19 cellular contexts compared by ENCODE assay signal in the genomic region with DNA sequence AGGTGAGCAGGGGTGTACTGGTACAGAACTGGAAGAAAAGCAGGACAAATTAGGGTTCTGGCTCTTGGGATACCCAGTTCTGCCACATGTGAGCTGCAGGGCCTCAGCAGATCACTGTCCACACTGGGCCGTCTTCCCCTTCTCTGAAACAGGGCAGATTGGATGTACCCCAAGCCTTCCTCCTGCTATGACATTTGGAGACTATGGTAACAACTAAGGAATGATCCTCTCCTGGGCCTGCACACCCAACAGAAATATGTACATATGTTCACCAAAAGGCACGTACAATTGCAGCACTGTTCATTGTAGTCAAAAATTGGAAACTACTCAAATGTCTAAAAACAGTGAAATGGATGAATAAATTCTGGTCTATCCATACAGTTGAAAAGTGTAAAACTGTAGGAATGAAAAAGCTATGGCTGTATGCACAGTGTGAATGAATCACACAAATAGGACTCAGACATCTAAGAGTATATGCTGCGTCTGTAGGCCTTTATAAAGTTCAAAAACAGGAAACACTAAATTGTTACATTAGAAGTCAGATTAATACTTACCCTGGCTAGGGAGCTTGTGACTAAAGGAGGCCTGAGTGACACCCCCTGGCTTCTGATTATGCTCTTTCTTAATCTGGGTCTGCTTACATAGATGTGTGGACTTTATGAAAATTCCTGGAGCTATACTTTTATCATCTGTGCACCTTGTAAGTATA. TPM values are rescaled to one million over a fixed set of nuclear protein-coding genes. Genes with fewer than 3 reads are reported as not detected.
DNase-seq lines count a peak whose midpoint lies in the region; ATAC-seq, FAIRE-seq and TF ChIP-seq lines count a peak whose summit lies in the region.
"Had no signal": no experiment of that assay in that cellular context is flagged by ENCODE, and none has a peak within 500 bp of the region (broad histone marks: within the 10 kb centered on the region; RNA-seq: fewer than 3 reads in every experiment).

No MANE protein-coding gene starts in this region.

- peaks cover 55% of the 10 kb centered on the region for H3K4me1 Mint-ChIP-seq in activated naive CD8-positive, alpha-beta T cell (ENCODE audit: low read depth)
- peaks cover 50% of the 10 kb centered on the region for H3K4me1 Mint-ChIP-seq in activated naive CD8-positive, alpha-beta T cell treated with anti-CD3 and anti-CD28 coated beads, Interleukin-2, amount 50 U/mL, for 24 hours
- H3K4me1 Mint-ChIP-seq in T-cell (peaks cover 54 to 64% (median 55%) of the 10 kb centered on the region in 3 donors), endodermal cell (peaks cover 27% of the 10 kb centered on the region)

- H3K9me3 ChIP-seq in endothelial cell of umbilical vein (replicated peaks; ENCODE audit: control insufficient read depth, insufficient read depth, low read length) (no peaks in the 10 kb centered on the region), trophoblast cell (ENCODE audit: insufficient read depth, low read depth, low read length) (no peaks in the 10 kb centered on the region), endodermal cell (ENCODE audit: control insufficient read depth, low read length) (no peaks in the 10 kb centered on the region)

- H3K14ac ChIP-seq in trophoblast cell (ENCODE audit: low read length) = no peak overlapping the region

- dilution Hi-C loops in endothelial cell of umbilical vein (cut with MboI; ENCODE audit: extremely low pct_ligation_motif_present, low sequenced_read_pairs) = no loop called here

- ATAC-seq in activated naive CD8-positive, alpha-beta T cell treated with anti-CD3 and anti-CD28 coated beads, Interleukin-2, amount 50 U/mL, for 24 hours = no peak
- peak; percentile 44 to 72 (median 63) for ATAC-seq in T-cell (replicated peaks in 1 of 4)
- ATAC-seq: HCT116, PC-3 had no signal

- no peak overlapping the region for H3K4me3 ChIP-seq in endothelial cell of umbilical vein (replicated peaks in 1 of 3; ENCODE audit: insufficient read depth in 1 of 3, low read depth in 1 of 3, low read length in 3 of 3)
- H3K4me3 ChIP-seq in trophoblast cell (ENCODE audit: low read depth, low read length) = no peak overlapping the region
- no peak overlapping the region for H3K4me3 ChIP-seq in endodermal cell (ENCODE audit: low read length)

- no peak for TF ChIP-seq CTCF in endothelial cell of umbilical vein (IDR thresholded peaks at IDR 0.05; ENCODE audit: extremely low read depth in 1 of 2, insufficient read depth in 1 of 2, low read depth in 1 of 2, low read length in 2 of 2)
- no peak for TF ChIP-seq CTCF in endodermal cell (conservative IDR thresholded peaks at IDR 0.05)

- H2BK5ac ChIP-seq in trophoblast cell (ENCODE audit: low read depth, low read length, poor library complexity) = no peak overlapping the region

- H3K23ac ChIP-seq in trophoblast cell (ENCODE audit: low read length) = no peak overlapping the region

- no peak for DNase-seq in activated naive CD8-positive, alpha-beta T cell treated with anti-CD3 and anti-CD28 coated beads, Interleukin-2, amount 50 U/mL, for 24 hours
- DNase-seq in T-cell (no peak), endothelial cell of umbilical vein (ENCODE audit: low read depth, low spot score) (peak; percentile 77), trophoblast cell (no peak), endodermal cell (no peak), activated gamma-delta T cell (lab: John Stamatoyannopoulos, UW) (no peak), hippocampal formation (lab: John Stamatoyannopoulos, UW) (no peak)
- DNase-seq: AML-193, Calu3, DMS53, NCI-H1417, NCI-H2029, NCI-H2171, NCI-H774, PC-3 had no signal

- H3K79me1 ChIP-seq in trophoblast cell (ENCODE audit: low read length) = no peaks in the 10 kb centered on the region

- no peaks in the 10 kb centered on the region for H4K20me1 ChIP-seq in endothelial cell of umbilical vein (replicated peaks; ENCODE audit: control insufficient read depth, extremely low read depth, insufficient read depth, low read length)

- H3K79me2 ChIP-seq in endothelial cell of umbilical vein (ENCODE audit: control insufficient read depth, insufficient read depth, low read length) = no peaks in the 10 kb centered on the region
- no peaks in the 10 kb centered on the region for H3K79me2 ChIP-seq in trophoblast cell (ENCODE audit: control insufficient read depth, insufficient read depth, low read length, poor library complexity)

- no peak overlapping the region for H2AK5ac ChIP-seq in trophoblast cell (ENCODE audit: low read length)

- H4K91ac ChIP-seq in trophoblast cell (ENCODE audit: low read depth, low read length) = no peak overlapping the region

- no peak overlapping the region for H3K18ac ChIP-seq in trophoblast cell (ENCODE audit: low read length)

- TF ChIP-seq POLR2A in endothelial cell of umbilical vein (IDR thresholded peaks at IDR 0.05; ENCODE audit: low read depth, low read length) = no peak

- H2AFZ ChIP-seq in endothelial cell of umbilical vein (ENCODE audit: low read depth, low read length) (peak overlapping the region; percentile 40), trophoblast cell (ENCODE audit: insufficient read depth, low read length, poor library complexity) (no peak overlapping the region)

- WGBS in trophoblast cell (ENCODE audit: extremely low coverage, insufficient coverage, insufficient read length) = no CpG with 5 or more reads among the region's 3 CpGs
- WGBS in endodermal cell (ENCODE audit: insufficient coverage in 1 of 2, insufficient read length in 1 of 2), 2 experiments = 93 to 96% methylated on average over 2 to 3 of the region's 3 CpGs

- no peak overlapping the region for H3K27ac ChIP-seq in endothelial cell of umbilical vein (ENCODE audit: insufficient read depth, low read depth, low read length)
- no peak overlapping the region for H3K27ac ChIP-seq in trophoblast cell (ENCODE audit: low read depth, low read length)
- H3K27ac ChIP-seq in endodermal cell (ENCODE audit: low read depth, low read length) = no peak overlapping the region
- H3K27ac ChIP-seq: RWPE1 had no signal

- no peaks in the 10 kb centered on the region for H3K36me3 Mint-ChIP-seq in activated naive CD8-positive, alpha-beta T cell
- H3K36me3 Mint-ChIP-seq in activated naive CD8-positive, alpha-beta T cell treated with anti-CD3 and anti-CD28 coated beads, Interleukin-2, amount 50 U/mL, for 24 hours (ENCODE audit: low read depth) = no peaks in the 10 kb centered on the region
- H3K36me3 Mint-ChIP-seq in T-cell = no peaks in the 10 kb centered on the region
- no peaks in the 10 kb centered on the region for H3K36me3 Mint-ChIP-seq in endodermal cell (ENCODE audit: low read depth)
- H3K36me3 Mint-ChIP-seq: CD14-positive monocyte had no signal

- no peak overlapping the region for H3K4ac ChIP-seq in trophoblast cell (ENCODE audit: low read depth, low read length)

- intact Hi-C loops in endothelial cell of umbilical vein (cut with micrococcal nuclease) = no loop called here

- no peaks in the 10 kb centered on the region for H3K9me1 ChIP-seq in endothelial cell of umbilical vein (replicated peaks; ENCODE audit: control insufficient read depth, extremely low read depth, insufficient read depth, low read length)

- no TSS peak for BruUV-seq in endothelial cell of umbilical vein (replicated peaks; lab: Mats Ljungman, UMichigan)

- no peak overlapping the region for H2BK12ac ChIP-seq in trophoblast cell (ENCODE audit: low read length)

- no peaks in the 10 kb centered on the region for H3K27me3 Mint-ChIP-seq in activated naive CD8-positive, alpha-beta T cell
- H3K27me3 Mint-ChIP-seq in activated naive CD8-positive, alpha-beta T cell treated with anti-CD3 and anti-CD28 coated beads, Interleukin-2, amount 50 U/mL, for 24 hours = no peaks in the 10 kb centered on the region
- no peaks in the 10 kb centered on the region for H3K27me3 Mint-ChIP-seq in T-cell
- peaks cover 13% of the 10 kb centered on the region for H3K27me3 Mint-ChIP-seq in endodermal cell (ENCODE audit: insufficient read depth)

- CTCF ChIA-PET in T-cell (lab: Charles Lee) (interaction anchor here (0.6 to 2.2 kb wide), 5 partner anchors 10 to 265 kb away, joined by 3 to 8 read pairs (median 4); no protein-coding TSS in a partner anchor), endothelial cell of umbilical vein (lab: Charles Lee) (interaction anchor here (0.9 to 2.7 kb wide), 6 partner anchors 9 to 55 kb away, joined by 3 to 11 read pairs (median 7); no protein-coding TSS in a partner anchor)

- H3K4me1 ChIP-seq in endothelial cell of umbilical vein (ENCODE audit: control insufficient read depth, extremely low read depth, insufficient read depth, low read length) = peaks cover 23% of the 10 kb centered on the region
- no peaks in the 10 kb centered on the region for H3K4me1 ChIP-seq in trophoblast cell (ENCODE audit: control insufficient read depth in 1 of 2, insufficient read depth in 2 of 2, low read length in 2 of 2)
- H3K4me1 ChIP-seq in endodermal cell (ENCODE audit: control insufficient read depth, insufficient read depth, low read length) = peaks cover 12% of the 10 kb centered on the region

- POLR2A ChIA-PET in T-cell (lab: Charles Lee) = interaction anchor here (0.5 to 0.6 kb wide), 4 partner anchors 9 to 85 kb away, joined by 3 to 10 read pairs (median 5); no protein-coding TSS in a partner anchor
- POLR2A ChIA-PET in endothelial cell of umbilical vein (lab: Charles Lee) = no interaction called here

- no peak overlapping the region for H3K4me3 Mint-ChIP-seq in activated naive CD8-positive, alpha-beta T cell
- H3K4me3 Mint-ChIP-seq in activated naive CD8-positive, alpha-beta T cell treated with anti-CD3 and anti-CD28 coated beads, Interleukin-2, amount 50 U/mL, for 24 hours = no peak overlapping the region
- H3K4me3 Mint-ChIP-seq in T-cell (peak overlapping the region in 1 of 3 donors; percentile 51), endodermal cell (no peak overlapping the region)
- H3K4me3 Mint-ChIP-seq: CD14-positive monocyte had no signal

- H2BK120ac ChIP-seq in trophoblast cell (ENCODE audit: insufficient read depth, low read length, poor library complexity) = no peak overlapping the region

- H3K36me3 ChIP-seq in endothelial cell of umbilical vein (ENCODE audit: control insufficient read depth in 2 of 2, extremely low read depth in 1 of 2, insufficient read depth in 2 of 2, low read length in 2 of 2) (no peaks in the 10 kb centered on the region), trophoblast cell (ENCODE audit: control insufficient read depth in 1 of 2, insufficient read depth in 2 of 2, low read length in 2 of 2) (no peaks in the 10 kb centered on the region), endodermal cell (ENCODE audit: control insufficient read depth, insufficient read depth, low read length) (no peaks in the 10 kb centered on the region)

- H4K8ac ChIP-seq in trophoblast cell (ENCODE audit: low read depth, low read length) = no peak overlapping the region

- no peak overlapping the region for H4K12ac ChIP-seq in trophoblast cell (ENCODE audit: low read depth, low read length)

- H3K4me2 ChIP-seq in endothelial cell of umbilical vein (ENCODE audit: insufficient read depth, low read length) (no peak overlapping the region), trophoblast cell (ENCODE audit: low read length) (no peak overlapping the region)

- FAIRE-seq in endothelial cell of umbilical vein (lab: Jason Lieb, UNC) = peak; percentile 48

- H3K9me3 Mint-ChIP-seq in activated naive CD8-positive, alpha-beta T cell (ENCODE audit: low read depth) = no peaks in the 10 kb centered on the region
- no peaks in the 10 kb centered on the region for H3K9me3 Mint-ChIP-seq in activated naive CD8-positive, alpha-beta T cell treated with anti-CD3 and anti-CD28 coated beads, Interleukin-2, amount 50 U/mL, for 24 hours
- H3K9me3 Mint-ChIP-seq in T-cell (no peaks in the 10 kb centered on the region), endodermal cell (no peaks in the 10 kb centered on the region)

- H3K9ac ChIP-seq in endothelial cell of umbilical vein (replicated peaks; ENCODE audit: extremely low read depth, insufficient read depth, low read length) (no peak overlapping the region), trophoblast cell (ENCODE audit: low read length) (no peak overlapping the region), endodermal cell (ENCODE audit: extremely low read depth, low read length, poor library complexity, severe bottlenecking) (no peak overlapping the region)

- H3K27me3 ChIP-seq in endothelial cell of umbilical vein (ENCODE audit: control insufficient read depth in 2 of 2, insufficient read depth in 2 of 2, low read length in 2 of 2) (no peaks in the 10 kb centered on the region), trophoblast cell (ENCODE audit: insufficient read depth, low read length) (no peaks in the 10 kb centered on the region), endodermal cell (ENCODE audit: control insufficient read depth, insufficient read depth, low read length, poor library complexity, severe bottlenecking) (no peaks in the 10 kb centered on the region)

- H3K27ac Mint-ChIP-seq in activated naive CD8-positive, alpha-beta T cell = peak overlapping the region; percentile 73
- no peak overlapping the region for H3K27ac Mint-ChIP-seq in activated naive CD8-positive, alpha-beta T cell treated with anti-CD3 and anti-CD28 coated beads, Interleukin-2, amount 50 U/mL, for 24 hours
- H3K27ac Mint-ChIP-seq in T-cell = peak overlapping the region; percentile 69 to 78
- H3K27ac Mint-ChIP-seq in endodermal cell = no peak overlapping the region
- H3K27ac Mint-ChIP-seq: CD14-positive monocyte had no signal

RNA-seq across cellular contexts. Expression of gene XPNPEP1, which starts 16.1 kb away (rescaled TPM):
- 10 to 100 TPM; 40.0 to 63.9 (median 44.6) TPM for total RNA-seq in T-cell
- 81.1 and 87.3 TPM in 2 replicates for total RNA-seq in endothelial cell of umbilical vein
- polyA plus RNA-seq in endothelial cell of umbilical vein = 245 and 319 TPM in 2 replicates
- polyA plus RNA-seq in endothelial cell of umbilical vein (2011; cell fraction: cytosol; rRNA removed) = 227 and 274 TPM in 2 replicates
- 318 and 442 TPM in 2 replicates for polyA plus RNA-seq in endothelial cell of umbilical vein (2011; cell fraction: nucleus; rRNA removed)
- 90.4 and 99.5 TPM in 2 replicates for polyA plus RNA-seq in endothelial cell of umbilical vein (2012)
- polyA minus RNA-seq in endothelial cell of umbilical vein = 427 and 471 TPM in 2 replicates
- 69.1 TPM for polyA minus RNA-seq in endothelial cell of umbilical vein (2011; cell fraction: cytosol; rRNA and poly(A)+ RNA removed)
- 149 and 157 TPM in 2 replicates for polyA minus RNA-seq in endothelial cell of umbilical vein (2011; cell fraction: nucleus; rRNA and poly(A)+ RNA removed)
- 48.2 and 48.7 TPM in 2 replicates for polyA plus RNA-seq in trophoblast cell (2013)
- total RNA-seq in endodermal cell = 10 to 100 TPM; 39.2 to 50.2 TPM
- polyA plus RNA-seq in endodermal cell (2013, experiment 1 of 2) = 54.5 TPM
- 51.2 TPM for polyA plus RNA-seq in endodermal cell (2013, experiment 2 of 2)

Comparison
In these comparisons a context has a peak if more than half of its experiments do, and no peak if none do; other contexts are left out.
1. H3K27ac Mint-ChIP-seq: peak in activated naive CD8-positive, alpha-beta T cell (single experiment) and T-cell (2 of 2); none in activated naive CD8-positive, alpha-beta T cell treated with anti-CD3 and anti-CD28 coated beads, Interleukin-2, amount 50 U/mL, for 24 hours (single experiment) and endodermal cell (single experiment).